ENCODE assay signal across 25 cellular contexts in genomic region chr2:96430394-96430988, GRCh38.
"Had no signal": no experiment of that assay in that cellular context is flagged by ENCODE, and none has a peak within 500 bp of the region (broad histone marks: within the 10 kb centered on the region; RNA-seq: fewer than 3 reads in every experiment).

No MANE protein-coding gene starts in this region.

- H3K27me3 ChIP-seq: brain microvascular endothelial cell, cardiac muscle cell had no signal

- H3K4me3 ChIP-seq: cardiac muscle cell had no signal

- ATAC-seq: activated T-cell treated with anti-CD3 and anti-CD28 coated beads, Interleukin-2, amount 50 U/mL, for 4 hours; PC-3; T-helper 17 cell; WTC11 had no signal

- H3K27ac ChIP-seq: brain microvascular endothelial cell, cardiac muscle cell had no signal

- H3K36me3 ChIP-seq: brain microvascular endothelial cell, cardiac muscle cell had no signal

- DNase-seq: activated CD4-positive, alpha-beta memory T cell treated with anti-CD3 and anti-CD28 coated beads for 36 hours; activated CD4-positive, alpha-beta T cell treated with anti-CD3 and anti-CD28 coated beads, Interleukin-2, amount 10 ng/mL, durations not matched to agents 7 days and 5 days; activated CD4-positive, CD25-positive, alpha-beta regulatory T cell treated with anti-CD3 and anti-CD28 coated beads, Interleukin-2, amount 50 U/mL, for 72 hours; activated CD8-positive, alpha-beta memory T cell treated with anti-CD3 and anti-CD28 coated beads for 24 hours; activated effector memory CD4-positive, alpha-beta T cell treated with anti-CD3 and anti-CD28 coated beads, Interleukin-2, amount 50 U/mL, for 16 hours; activated naive CD4-positive, alpha-beta T cell treated with Interleukin-2 at 50 U/mL for 16 hours; activated naive CD8-positive, alpha-beta T cell treated with anti-CD3 and anti-CD28 coated beads for 36 hours; activated T-cell treated with anti-CD3 and anti-CD28 coated beads, Interleukin-2, amount 50 U/mL, for 4 hours; brain microvascular endothelial cell; NCI-H1092; NCI-H1417; NCI-H1694; NCI-H2029; NCI-H2107; NCI-H2171 treated with DMSO at 0.1 percent for 48 hours; NCI-H226; NCI-H510A; NCI-H526 treated with DMSO at 0.1 percent for 48 hours; NK-92 treated with Interleukin-12 subunit alpha and Interleukin-12 subunit beta, amount 100 ng/mL, for 24 hours; PC-3; SIG-M5; T-helper 17 cell; T-helper 9 cell had no signal
